1 cellular context compared by ENCODE assay signal in the genomic region with DNA sequence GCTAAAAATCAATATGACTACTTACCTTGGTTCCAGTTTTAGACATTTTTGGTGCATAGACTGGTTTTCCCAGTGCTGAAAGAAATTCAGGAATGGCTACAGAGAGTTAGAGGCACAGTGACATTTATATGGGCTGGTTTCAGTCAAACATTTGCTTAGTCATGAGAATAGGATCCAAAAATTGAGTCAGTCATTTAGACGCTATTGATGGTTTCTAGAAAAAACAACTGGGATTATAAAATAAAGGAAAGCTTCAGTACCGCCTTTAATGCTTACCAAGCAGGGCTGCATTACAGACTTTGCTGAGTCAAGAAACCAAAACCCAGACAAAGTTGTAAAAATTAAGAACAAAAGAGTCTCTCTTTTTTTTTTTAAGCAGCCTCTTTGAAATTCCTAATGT.
A peak's percentile ranks its signal among the peaks of the same experiment; 100 is the strongest.
TF ChIP-seq lines count a peak whose summit lies in the region.

Gene CRYGS (minus strand): TSS at position 100 of the 400 bp plus-strand sequence. CDS start 54 bp downstream, at position 46.

TF ChIP-seq in HepG2, 621 proteins besides CTCF, POLR2A, EP300 and RAD21 (continued from another document):
- TF ChIP-seq UBTF (CRISPR knock-in tag; IDR thresholded peaks at IDR 0.05): no peak
- TF ChIP-seq, protein P1, sequence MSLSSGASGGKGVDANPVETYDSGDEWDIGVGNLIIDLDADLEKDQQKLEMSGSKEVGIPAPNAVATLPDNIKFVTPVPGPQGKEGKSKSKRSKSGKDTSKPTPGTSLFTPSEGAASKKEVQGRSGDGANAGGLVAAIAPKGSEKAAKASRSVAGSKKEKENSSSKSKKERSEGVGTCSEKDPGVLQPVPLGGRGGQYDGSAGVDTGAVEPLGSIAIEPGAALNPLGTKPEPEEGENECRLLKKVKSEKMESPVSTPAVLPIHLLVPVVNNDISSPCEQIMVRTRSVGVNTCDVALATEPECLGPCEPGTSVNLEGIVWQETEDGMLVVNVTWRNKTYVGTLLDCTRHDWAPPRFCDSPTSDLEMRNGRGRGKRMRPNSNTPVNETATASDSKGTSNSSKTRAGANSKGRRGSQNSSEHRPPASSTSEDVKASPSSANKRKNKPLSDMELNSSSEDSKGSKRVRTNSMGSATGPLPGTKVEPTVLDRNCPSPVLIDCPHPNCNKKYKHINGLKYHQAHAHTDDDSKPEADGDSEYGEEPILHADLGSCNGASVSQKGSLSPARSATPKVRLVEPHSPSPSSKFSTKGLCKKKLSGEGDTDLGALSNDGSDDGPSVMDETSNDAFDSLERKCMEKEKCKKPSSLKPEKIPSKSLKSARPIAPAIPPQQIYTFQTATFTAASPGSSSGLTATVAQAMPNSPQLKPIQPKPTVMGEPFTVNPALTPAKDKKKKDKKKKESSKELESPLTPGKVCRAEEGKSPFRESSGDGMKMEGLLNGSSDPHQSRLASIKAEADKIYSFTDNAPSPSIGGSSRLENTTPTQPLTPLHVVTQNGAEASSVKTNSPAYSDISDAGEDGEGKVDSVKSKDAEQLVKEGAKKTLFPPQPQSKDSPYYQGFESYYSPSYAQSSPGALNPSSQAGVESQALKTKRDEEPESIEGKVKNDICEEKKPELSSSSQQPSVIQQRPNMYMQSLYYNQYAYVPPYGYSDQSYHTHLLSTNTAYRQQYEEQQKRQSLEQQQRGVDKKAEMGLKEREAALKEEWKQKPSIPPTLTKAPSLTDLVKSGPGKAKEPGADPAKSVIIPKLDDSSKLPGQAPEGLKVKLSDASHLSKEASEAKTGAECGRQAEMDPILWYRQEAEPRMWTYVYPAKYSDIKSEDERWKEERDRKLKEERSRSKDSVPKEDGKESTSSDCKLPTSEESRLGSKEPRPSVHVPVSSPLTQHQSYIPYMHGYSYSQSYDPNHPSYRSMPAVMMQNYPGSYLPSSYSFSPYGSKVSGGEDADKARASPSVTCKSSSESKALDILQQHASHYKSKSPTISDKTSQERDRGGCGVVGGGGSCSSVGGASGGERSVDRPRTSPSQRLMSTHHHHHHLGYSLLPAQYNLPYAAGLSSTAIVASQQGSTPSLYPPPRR (CRISPR knock-in tag; IDR thresholded peaks at IDR 0.05; ENCODE audit: borderline replicate concordance): no peak
- TF ChIP-seq KAT7 (CRISPR knock-in tag; IDR thresholded peaks at IDR 0.05; ENCODE audit: borderline replicate concordance): no peak
- peak; percentile 41; the same call in 1 of the 2 replicates for TF ChIP-seq MAFF (IDR thresholded peaks at IDR 0.05; ENCODE audit: low read depth, low read length)
- TF ChIP-seq, protein P2, sequence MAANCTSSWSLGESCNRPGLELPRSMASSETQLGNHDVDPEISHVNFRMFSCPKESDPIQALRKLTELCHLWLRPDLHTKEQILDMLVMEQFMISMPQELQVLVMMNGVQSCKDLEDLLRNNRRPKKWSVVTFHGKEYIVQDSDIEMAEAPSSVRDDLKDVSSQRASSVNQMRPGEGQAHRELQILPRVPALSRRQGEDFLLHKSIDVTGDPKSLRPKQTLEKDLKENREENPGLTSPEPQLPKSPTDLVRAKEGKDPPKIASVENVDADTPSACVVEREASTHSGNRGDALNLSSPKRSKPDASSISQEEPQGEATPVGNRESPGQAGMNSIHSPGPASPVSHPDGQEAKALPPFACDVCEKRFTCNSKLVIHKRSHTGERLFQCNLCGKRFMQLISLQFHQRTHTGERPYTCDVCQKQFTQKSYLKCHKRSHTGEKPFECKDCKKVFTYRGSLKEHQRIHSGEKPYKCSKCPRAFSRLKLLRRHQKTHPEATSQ (CRISPR knock-in tag; IDR thresholded peaks at IDR 0.05; ENCODE audit: borderline replicate concordance): no peak
- peak in 1 of 2 experiments; percentile 37; a peak in 3 of 4 replicates for TF ChIP-seq MAFK (conservative IDR thresholded peaks at IDR 0.05 in 1 of 2, IDR thresholded peaks at IDR 0.05 in 1 of 2; ENCODE audit: low read length in 2 of 2)
- TF ChIP-seq ZNF441 (CRISPR knock-in tag; IDR thresholded peaks at IDR 0.05; ENCODE audit: borderline replicate concordance): no peak
TF ChIP-seq in HepG2: peak in this region for 2.
